10 cellular contexts compared by ENCODE assay signal in genomic region chr16:56847173-56847948, GRCh38. TPM values are rescaled to one million over a fixed set of nuclear protein-coding genes. Genes with fewer than 3 reads are reported as not detected.
DNase-seq lines count a peak whose midpoint lies in the region; ATAC-seq and TF ChIP-seq lines count a peak whose summit lies in the region.
"Had no signal": no experiment of that assay in that cellular context is flagged by ENCODE, and none has a peak within 500 bp of the region (broad histone marks: within the 10 kb centered on the region; RNA-seq: fewer than 3 reads in every experiment).

No MANE protein-coding gene starts in this region.

- peaks cover 20 to 30% of the 10 kb centered on the region in 2 donors for H3K36me3 ChIP-seq in ascending aorta

- intact Hi-C loops in ascending aorta (cut with DNase I), result no loop called here

- H3K27me3 ChIP-seq in AG04450 (ENCODE audit: control insufficient read depth, insufficient read depth, low read length) (no peaks in the 10 kb centered on the region), ascending aorta (no peaks in the 10 kb centered on the region)

- H3K4me3 ChIP-seq in AG04450 (ENCODE audit: low read depth, low read length) (no peak overlapping the region), ascending aorta (no peak overlapping the region)
- H3K4me3 ChIP-seq in Jurkat, Clone E6-1 (ENCODE audit: low read length), result no peak overlapping the region

- peaks cover 9 to 20% of the 10 kb centered on the region in 2 donors for H3K36me3 Mint-ChIP-seq in naive B cell

- H3K4me1 ChIP-seq in ascending aorta, result peaks cover 3 to 10% of the 10 kb centered on the region in 2 donors

- H3K27ac ChIP-seq in AG04450 (ENCODE audit: low read depth, low read length) (peak overlapping the region; percentile 47), ascending aorta (peak overlapping the region; percentile 56 to 57)

- H3K9me3 ChIP-seq in AG04450 (ENCODE audit: control insufficient read depth, insufficient read depth, low read length), result no peaks in the 10 kb centered on the region
- no peaks in the 10 kb centered on the region for H3K9me3 ChIP-seq in ascending aorta

- TF ChIP-seq CTCF in AG04450 (IDR thresholded peaks at IDR 0.05; ENCODE audit: low read depth, low read length) (no peak), ascending aorta (IDR thresholded peaks at IDR 0.05) (no peak)

- peak; percentile 42 to 56 for ATAC-seq in naive B cell (ENCODE audit: low read depth in 2 of 2)
- ATAC-seq in HG03045 (IDR thresholded peaks at IDR 0.05; ENCODE audit: unreplicated experiment), result no peak
- ATAC-seq in HG03469 (IDR thresholded peaks at IDR 0.05; ENCODE audit: unreplicated experiment), result no peak
- ATAC-seq in HG02840 (IDR thresholded peaks at IDR 0.05; ENCODE audit: low FRiP score, unreplicated experiment), result no peak

- CTCF ChIA-PET in AG04450 (lab: Charles Lee), result no interaction called here

- peaks cover 0 to 2% (median 0%) of the 10 kb centered on the region in 7 donors for H3K9me3 Mint-ChIP-seq in naive B cell

- H3K27ac Mint-ChIP-seq in naive B cell, result peak overlapping the region; percentile 57 to 84 (median 60)

- H3K4me1 Mint-ChIP-seq in naive B cell, result peaks cover 15 to 28% (median 17%) of the 10 kb centered on the region in 3 donors

- POLR2A ChIA-PET in AG04450 (lab: Yijun Ruan, JAX), result interaction anchor here (1.1 kb wide), 1 partner anchor 84 kb away, joined by 3 read pairs; no protein-coding TSS in a partner anchor

- peak overlapping the region in 3 of 8 donors; percentile 5 to 11 (median 9) for H3K4me3 Mint-ChIP-seq in naive B cell

- no peaks in the 10 kb centered on the region for H3K27me3 Mint-ChIP-seq in naive B cell

- DNase-seq in AG04450 (ENCODE audit: low read depth, low spot score) (no peak), ascending aorta (ENCODE audit: low spot score in 2 of 2) (peak in 1 of 2 donors; percentile 54), naive B cell (no peak), NCI-H2107 (lab: John Stamatoyannopoulos, UW) (no peak)
- peak; percentile 59 for DNase-seq in Jurkat, Clone E6-1 (ENCODE audit: low read depth, low spot score)
- DNase-seq: DMS53 had no signal

RNA-seq across cellular contexts. Expression of gene SLC12A3, which starts 17.6 kb away (rescaled TPM):
- polyA plus RNA-seq in AG04450 (2011; rRNA removed) (not detected in 2 replicates), naive B cell (ENCODE audit: low read depth in 6 of 6) (under 1 TPM in 3 of 6 donors, not detected in 3; 0.10 to 0.57 (median 0.26) TPM)
- polyA minus RNA-seq in AG04450 (2011; rRNA and poly(A)+ RNA removed), result not detected in 2 replicates
- not detected for polyA plus RNA-seq in Jurkat, Clone E6-1 (2012; ENCODE audit: insufficient read depth, insufficient read length)
- not detected for total RNA-seq in ascending aorta
- total RNA-seq: myocyte had no signal

Comparison
In these comparisons a context has a peak if more than half of its experiments do, and no peak if none do; other contexts are left out.
1. ATAC-seq: peak in naive B cell (2 of 2); none in HG03045 (single experiment), HG03469 (single experiment) and HG02840 (single experiment).